9 cellular contexts compared by ENCODE assay signal in genomic region chr1:119987112-119987511, GRCh38.
DNase-seq lines count a peak whose midpoint lies in the region; ATAC-seq and TF ChIP-seq lines count a peak whose summit lies in the region.
"Had no signal": no experiment of that assay in that cellular context is flagged by ENCODE, and none has a peak within 500 bp of the region (broad histone marks: within the 10 kb centered on the region; RNA-seq: fewer than 3 reads in every experiment).

No MANE protein-coding gene starts in this region.

- no peak overlapping the region for H3K4me3 ChIP-seq in thoracic aorta
- H3K4me3 ChIP-seq: BLaER1 treated with 17β-estradiol and CSF1 and Interleukin-3, amounts not matched to agents 10 nM and 100 nM had no signal

- no peak for TF ChIP-seq CTCF in thoracic aorta (IDR thresholded peaks at IDR 0.05)

- peak overlapping the region; percentile 87 for H3K27ac Mint-ChIP-seq in activated T-helper 2 cell treated with anti-CD3 and anti-CD28 coated beads, Interferon-gamma antibody, Interleukin-2, Interleukin-4, amounts not matched to agents 10 μg/mL and 5 μg/mL and 100 μg/mL, durations not matched to agents 14 hours and 24 hours and 36 hours

- peaks cover 27 to 65% of the 10 kb centered on the region in 2 donors for H3K4me1 ChIP-seq in thoracic aorta (ENCODE audit: control insufficient read depth in 1 of 2, low read depth in 2 of 2)

- H3K9me3 Mint-ChIP-seq in activated T-helper 2 cell treated with anti-CD3 and anti-CD28 coated beads, Interferon-gamma antibody, Interleukin-2, Interleukin-4, amounts not matched to agents 10 μg/mL and 5 μg/mL and 100 μg/mL, durations not matched to agents 14 hours and 24 hours and 36 hours: no peaks in the 10 kb centered on the region

- peak overlapping the region; percentile 53 for H3K4me3 Mint-ChIP-seq in activated T-helper 2 cell treated with anti-CD3 and anti-CD28 coated beads, Interferon-gamma antibody, Interleukin-2, Interleukin-4, amounts not matched to agents 10 μg/mL and 5 μg/mL and 100 μg/mL, durations not matched to agents 14 hours and 24 hours and 36 hours (ENCODE audit: low read depth)

- peak overlapping the region; percentile 57 to 59 for H3K27ac ChIP-seq in thoracic aorta

- DNase-seq in activated CD4-positive, CD25-positive, alpha-beta regulatory T cell (lab: John Stamatoyannopoulos, UW): no peak
- no peak for DNase-seq in activated T-helper 2 cell treated with anti-CD3 and anti-CD28 coated beads, Interferon-gamma antibody, Interleukin-2, Interleukin-4, amounts not matched to agents 10 μg/mL and 5 μg/mL and 100 μg/mL, durations not matched to agents 14 hours and 24 hours and 36 hours (ENCODE audit: low spot score)
- DNase-seq in left ventricle myocardium superior (no peak), thoracic aorta (ENCODE audit: low spot score) (no peak), HuH-7.5 (ENCODE audit: low spot score) (no peak), COLO668 (lab: John Stamatoyannopoulos, UW; ENCODE audit: unreplicated experiment) (no peak), mesenteric fat pad (ENCODE audit: low spot score) (no peak)

- H3K36me3 ChIP-seq in thoracic aorta: peaks cover 3% of the 10 kb centered on the region

- H3K36me3 Mint-ChIP-seq in activated T-helper 2 cell treated with anti-CD3 and anti-CD28 coated beads, Interferon-gamma antibody, Interleukin-2, Interleukin-4, amounts not matched to agents 10 μg/mL and 5 μg/mL and 100 μg/mL, durations not matched to agents 14 hours and 24 hours and 36 hours (ENCODE audit: low read depth): peaks cover 53% of the 10 kb centered on the region

- H3K27me3 ChIP-seq in thoracic aorta (replicated peaks; ENCODE audit: insufficient read depth): no peaks in the 10 kb centered on the region
- H3K27me3 ChIP-seq: BLaER1 treated with 17β-estradiol and CSF1 and Interleukin-3, amounts not matched to agents 10 nM and 100 nM had no signal

- H3K27me3 Mint-ChIP-seq in activated T-helper 2 cell treated with anti-CD3 and anti-CD28 coated beads, Interferon-gamma antibody, Interleukin-2, Interleukin-4, amounts not matched to agents 10 μg/mL and 5 μg/mL and 100 μg/mL, durations not matched to agents 14 hours and 24 hours and 36 hours (ENCODE audit: low read depth): no peaks in the 10 kb centered on the region

- H3K9me3 ChIP-seq in thoracic aorta: no peaks in the 10 kb centered on the region

- H3K4me1 Mint-ChIP-seq in activated T-helper 2 cell treated with anti-CD3 and anti-CD28 coated beads, Interferon-gamma antibody, Interleukin-2, Interleukin-4, amounts not matched to agents 10 μg/mL and 5 μg/mL and 100 μg/mL, durations not matched to agents 14 hours and 24 hours and 36 hours (ENCODE audit: low read depth): peaks cover 48% of the 10 kb centered on the region

- ATAC-seq in activated CD4-positive, CD25-positive, alpha-beta regulatory T cell treated with anti-CD3 and anti-CD28 coated beads, Interleukin-2, amount 50 U/mL, for 24 hours: peak; percentile 57 to 65
- ATAC-seq in left ventricle myocardium superior (peak; percentile 92), thoracic aorta (ENCODE audit: insufficient number of reproducible peaks, low FRiP score, low read depth) (peak; percentile 91)

- intact Hi-C loops in activated T-helper 2 cell treated with anti-CD3 and anti-CD28 coated beads, Interferon-gamma antibody, Interleukin-2, Interleukin-4, amounts not matched to agents 10 μg/mL and 5 μg/mL and 100 μg/mL, durations not matched to agents 14 hours and 24 hours and 36 hours (cut with micrococcal nuclease): loop anchor here (5.0 kb wide), 1 partner anchor 325 kb away; no protein-coding TSS in a partner anchor
- intact Hi-C loops in left ventricle myocardium superior (cut with micrococcal nuclease): no loop called here
